Comparison of ENCODE assay signal across 8 cellular contexts in the genomic region with DNA sequence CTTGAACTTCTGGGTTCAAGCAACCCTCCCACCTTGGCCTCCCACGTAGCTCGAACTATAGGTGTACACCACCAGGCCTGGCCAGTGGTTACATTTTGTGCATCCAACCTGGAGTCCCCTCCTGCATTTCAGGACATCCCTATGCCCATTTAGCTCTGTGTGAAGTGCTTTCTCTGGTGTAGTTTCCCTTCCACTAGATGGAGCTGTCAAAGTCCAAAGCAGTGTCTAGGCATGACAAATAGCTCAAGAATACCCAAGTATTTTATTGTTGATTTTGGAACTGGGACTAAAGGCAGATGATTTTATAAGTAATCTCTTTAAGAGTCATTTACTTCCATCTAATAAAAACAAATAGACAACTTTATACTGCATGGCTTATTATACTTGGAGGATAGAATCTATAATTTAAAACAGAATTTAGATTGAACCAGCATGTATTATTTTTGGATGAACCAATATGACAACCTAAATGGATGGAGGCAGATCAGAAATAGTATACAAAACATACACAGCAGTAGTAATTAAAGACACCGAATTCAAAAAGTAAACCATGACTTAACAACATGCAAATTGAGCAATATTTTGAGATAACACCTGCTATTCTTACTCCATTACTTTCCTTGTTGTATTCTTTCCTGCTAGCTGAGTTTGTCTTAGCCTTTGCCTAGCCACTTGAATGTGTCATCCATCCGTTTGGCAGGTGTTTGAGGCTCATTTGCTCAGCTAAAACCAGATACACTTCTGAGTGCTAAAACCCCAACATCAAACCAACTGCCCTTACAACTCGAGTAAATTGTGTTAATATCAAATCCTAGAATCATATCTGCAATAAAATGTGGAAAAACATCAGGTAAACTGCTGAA. TPM values are rescaled to one million over a fixed set of nuclear protein-coding genes. Genes with fewer than 3 reads are reported as not detected.
DNase-seq lines count a peak whose midpoint lies in the region; ATAC-seq and TF ChIP-seq lines count a peak whose summit lies in the region.

No MANE protein-coding gene starts in this region.

- ATAC-seq in HG03280 (IDR thresholded peaks at IDR 0.05; ENCODE audit: unreplicated experiment) (no peak), HG03342 (IDR thresholded peaks at IDR 0.05; ENCODE audit: unreplicated experiment) (no peak)

- no peaks in the 10 kb centered on the region for H4K20me1 ChIP-seq in neural progenitor cell (ENCODE audit: low read depth)

- no peak overlapping the region for H2AFZ ChIP-seq in neural progenitor cell (replicated peaks)

- TF ChIP-seq CTCF in BE2C (IDR thresholded peaks at IDR 0.05; ENCODE audit: low read depth, low read length) (peak; percentile 81), GM06990 (IDR thresholded peaks at IDR 0.05; ENCODE audit: insufficient read depth, low read length, poor library complexity, severe bottlenecking) (peak; percentile 61), chondrocyte (IDR thresholded peaks at IDR 0.05) (peak; percentile 79), neural progenitor cell (IDR thresholded peaks at IDR 0.05) (peak; percentile 59)

- H3K4me3 ChIP-seq in BE2C (ENCODE audit: low read depth, low read length) (no peak overlapping the region), GM06990 (replicated peaks; ENCODE audit: low read depth, low read length) (no peak overlapping the region), NT2/D1 (ENCODE audit: insufficient read length, low read depth) (no peak overlapping the region), neural progenitor cell (no peak overlapping the region)

- H3K27ac ChIP-seq in neural progenitor cell = peak overlapping the region; percentile 2

- H3K27me3 Mint-ChIP-seq in chondrocyte (ENCODE audit: low read depth) = no peaks in the 10 kb centered on the region
- H3K27me3 Mint-ChIP-seq in neural progenitor cell (ENCODE audit: insufficient read depth, low read depth) = no peaks in the 10 kb centered on the region

- peak overlapping the region; percentile 30 for H3K27ac Mint-ChIP-seq in chondrocyte (ENCODE audit: unreplicated experiment)
- no peak overlapping the region for H3K27ac Mint-ChIP-seq in neural progenitor cell

- H3K27me3 ChIP-seq in BE2C = no peaks in the 10 kb centered on the region
- H3K27me3 ChIP-seq in GM06990 (replicated peaks; ENCODE audit: control insufficient read depth, insufficient read depth, low read length) = no peaks in the 10 kb centered on the region
- no peaks in the 10 kb centered on the region for H3K27me3 ChIP-seq in NT2/D1 (ENCODE audit: insufficient read depth, insufficient read length)
- H3K27me3 ChIP-seq in neural progenitor cell = no peaks in the 10 kb centered on the region

- H3K4me3 Mint-ChIP-seq in chondrocyte (ENCODE audit: unreplicated experiment) (no peak overlapping the region), neural progenitor cell (no peak overlapping the region)

- peaks cover 5% of the 10 kb centered on the region for H3K4me1 Mint-ChIP-seq in chondrocyte (ENCODE audit: low read depth)
- no peaks in the 10 kb centered on the region for H3K4me1 Mint-ChIP-seq in neural progenitor cell

- no peaks in the 10 kb centered on the region for H3K4me1 ChIP-seq in BE2C
- no peaks in the 10 kb centered on the region for H3K4me1 ChIP-seq in NT2/D1 (ENCODE audit: insufficient read depth, insufficient read length)
- no peaks in the 10 kb centered on the region for H3K4me1 ChIP-seq in neural progenitor cell

- DNase-seq in BE2C (no peak), GM06990 (ENCODE audit: extremely low read depth, insufficient read length) (peak; percentile 25), NT2/D1 (ENCODE audit: low read depth, low spot score) (peak; percentile 5), chondrocyte (ENCODE audit: low spot score) (no peak), neural progenitor cell (ENCODE audit: low spot score) (peak; percentile 51), middle frontal gyrus (ENCODE audit: extremely low spot score, low spot score) (no peak)

- peaks cover 54% of the 10 kb centered on the region for H3K36me3 ChIP-seq in BE2C
- peaks cover 11% of the 10 kb centered on the region for H3K36me3 ChIP-seq in GM06990 (ENCODE audit: control insufficient read depth, insufficient read depth, low read length)
- peaks cover 61% of the 10 kb centered on the region for H3K36me3 ChIP-seq in NT2/D1 (ENCODE audit: insufficient read depth, insufficient read length, low read length)
- H3K36me3 ChIP-seq in neural progenitor cell = peaks cover 4% of the 10 kb centered on the region

- no peak overlapping the region for H3K9ac ChIP-seq in NT2/D1 (ENCODE audit: insufficient read length, low read depth)
- H3K9ac ChIP-seq in neural progenitor cell = no peak overlapping the region

- no peak overlapping the region for H3K4me2 ChIP-seq in neural progenitor cell

- peaks cover 21% of the 10 kb centered on the region for H3K36me3 Mint-ChIP-seq in chondrocyte (ENCODE audit: low read depth)
- peaks cover 13% of the 10 kb centered on the region for H3K36me3 Mint-ChIP-seq in neural progenitor cell

- H3K9me3 Mint-ChIP-seq in chondrocyte (ENCODE audit: low read depth) (no peaks in the 10 kb centered on the region), neural progenitor cell (no peaks in the 10 kb centered on the region)

- H3K9me3 ChIP-seq in BE2C (no peaks in the 10 kb centered on the region), NT2/D1 (ENCODE audit: insufficient read depth, low read length) (no peaks in the 10 kb centered on the region), neural progenitor cell (ENCODE audit: low read depth) (no peaks in the 10 kb centered on the region)

- peaks cover 10% of the 10 kb centered on the region for H3F3A ChIP-seq in neural progenitor cell (ENCODE audit: low read depth)

- H3K79me2 ChIP-seq in neural progenitor cell (ENCODE audit: low read depth) = no peaks in the 10 kb centered on the region

RNA-seq across cellular contexts. Expression of a gene that starts 37.7 kb away (rescaled TPM):
- polyA plus RNA-seq in BE2C (2012; ENCODE audit: insufficient read depth, insufficient read length, low read depth) = 48.9 TPM
- 29.3 to 34.0 TPM (median 31.9 TPM) in 3 replicates for total RNA-seq in chondrocyte
- total RNA-seq in neural progenitor cell (ENCODE audit: low replicate concordance) = 21.4 and 26.4 TPM in 2 replicates

RNA-seq across cellular contexts. Expression of a gene that starts 44.4 kb away (rescaled TPM):
- polyA plus RNA-seq in BE2C (2012; ENCODE audit: insufficient read depth, insufficient read length, low read depth) = 20.8 TPM
- total RNA-seq in chondrocyte (20.3 to 30.9 TPM (median 22.4 TPM) in 3 replicates), neural progenitor cell (ENCODE audit: low replicate concordance) (25.0 and 27.6 TPM in 2 replicates)

RNA-seq across cellular contexts. Expression of a gene that starts 52.5 kb away (rescaled TPM):
- polyA plus RNA-seq in BE2C (2012; ENCODE audit: insufficient read depth, insufficient read length, low read depth) = 254 TPM
- total RNA-seq in chondrocyte (44.2 to 56.2 TPM (median 49.2 TPM) in 3 replicates), neural progenitor cell (ENCODE audit: low replicate concordance) (70.9 and 78.9 TPM in 2 replicates)

Comparison
In these comparisons a context has a peak if more than half of its experiments do, and no peak if none do; other contexts are left out.
1. DNase-seq: peak in GM06990 (single experiment), NT2/D1 (single experiment) and neural progenitor cell (single experiment); none in BE2C (single experiment), chondrocyte (single experiment) and middle frontal gyrus (single experiment).
2. Peak in every context shown above with its lines, with median percentiles within 50 percentile points of each other: CTCF ChIP-seq.